ENCODE assay signal across 12 cellular contexts in the genomic region with DNA sequence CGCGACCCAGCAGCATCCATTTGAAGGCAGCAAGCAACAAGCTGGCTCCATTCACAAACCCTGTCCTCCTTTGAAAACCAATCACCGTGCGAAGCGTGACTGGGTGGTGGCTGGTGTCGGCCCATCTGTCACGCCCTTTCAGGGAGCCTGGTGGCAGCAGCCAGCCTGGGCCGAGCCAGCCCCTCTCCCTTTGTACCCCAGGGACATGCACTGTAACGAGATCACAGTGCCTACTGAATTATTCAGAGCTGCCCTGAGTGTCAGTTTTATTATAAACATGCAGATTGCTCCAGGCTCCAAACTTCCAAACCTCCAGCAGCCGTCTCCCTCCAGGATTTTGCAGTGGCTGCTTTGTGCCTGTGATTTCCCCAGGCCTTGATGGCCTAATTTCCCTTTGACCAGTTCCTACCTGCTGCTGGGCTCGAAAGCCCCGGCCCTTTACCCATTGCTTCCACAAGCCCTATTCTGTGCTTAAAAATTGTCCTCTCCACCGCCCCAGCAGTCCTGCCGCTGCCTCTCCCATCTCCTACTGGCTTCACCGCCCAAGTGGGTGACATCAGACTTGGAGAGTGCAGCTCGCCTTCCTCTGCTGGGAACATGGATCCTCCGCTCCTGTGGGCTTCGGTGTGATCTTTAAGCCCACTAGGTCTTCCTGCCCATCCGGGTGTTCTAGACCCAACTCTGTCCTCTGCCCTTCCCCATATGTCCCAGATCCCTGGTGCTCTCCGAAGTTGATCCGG.
DNase-seq lines count a peak whose midpoint lies in the region; TF ChIP-seq lines count a peak whose summit lies in the region.
"Had no signal": no experiment of that assay in that cellular context is flagged by ENCODE, and none has a peak within 500 bp of the region (broad histone marks: within the 10 kb centered on the region; RNA-seq: fewer than 3 reads in every experiment).

No MANE protein-coding gene starts in this region.

- H3K27ac ChIP-seq in angular gyrus (ENCODE audit: low read depth, low read length), result peak overlapping the region; percentile 46
- peak overlapping the region; percentile 66 for H3K27ac ChIP-seq in layer of hippocampus (ENCODE audit: low read depth, low read length)
- peak overlapping the region; percentile 57 for H3K27ac ChIP-seq in subcutaneous abdominal adipose tissue (ENCODE audit: low read depth, low read length)
- H3K27ac ChIP-seq: foreskin keratinocyte, thyroid gland had no signal

- POLR2A ChIA-PET in HEK293T (lab: Yijun Ruan, JAX), result interaction anchor here (1.0 to 1.4 kb wide), 2 partner anchors 23 to 28 kb away, joined by 3 read pairs; no protein-coding TSS in a partner anchor

- no peak overlapping the region for H3K4me3 Mint-ChIP-seq in T-helper 2 cell treated with Interferon-gamma antibody and Interleukin-4, amounts not matched to agents 5 μg/mL and 100 μg/mL, for 36 hours
- H3K4me3 Mint-ChIP-seq: activated T-helper 1 cell treated with anti-CD3 and anti-CD28 coated beads, Interleukin-12 subunit alpha, Interleukin-12 subunit beta, Interleukin-2, Interleukin-4 antibody, amounts not matched to agents 30 ng/mL and 10 ng/mL and 1 ng/mL, durations not matched to agents 14 hours and 24 hours and 36 hours had no signal

- H3K27me3 ChIP-seq in layer of hippocampus (ENCODE audit: control insufficient read depth, insufficient read depth, low read length), result no peaks in the 10 kb centered on the region
- H3K27me3 ChIP-seq in subcutaneous abdominal adipose tissue (ENCODE audit: control insufficient read depth in 5 of 5, insufficient read depth in 4 of 5, low read length in 5 of 5), result no peaks in the 10 kb centered on the region
- H3K27me3 ChIP-seq: foreskin keratinocyte, thyroid gland had no signal

- H3K9me3 ChIP-seq in subcutaneous abdominal adipose tissue (ENCODE audit: control insufficient read depth in 5 of 5, low read length in 5 of 5), result no peaks in the 10 kb centered on the region
- H3K9me3 ChIP-seq: thyroid gland had no signal

- DNase-seq in HEK293T (ENCODE audit: extremely low spot score) (no peak), kidney glomerular epithelial cell (lab: John Stamatoyannopoulos, UW) (no peak), T-helper 9 cell (no peak), T-helper 1 cell (no peak)
- DNase-seq in T-helper 2 cell treated with Interferon-gamma antibody and Interleukin-4, amounts not matched to agents 5 μg/mL and 100 μg/mL, for 36 hours (ENCODE audit: low spot score), result no peak
- DNase-seq: foreskin keratinocyte, thyroid gland had no signal

- CTCF ChIA-PET in HEK293T (lab: Yijun Ruan, JAX), result interaction anchor here (0.6 kb wide), 2 partner anchors 36 to 437 kb away, joined by 3 to 5 read pairs; no protein-coding TSS in a partner anchor

- H3K9me3 Mint-ChIP-seq in T-helper 2 cell treated with Interferon-gamma antibody and Interleukin-4, amounts not matched to agents 5 μg/mL and 100 μg/mL, for 36 hours, result no peaks in the 10 kb centered on the region
- H3K9me3 Mint-ChIP-seq: activated T-helper 1 cell treated with anti-CD3 and anti-CD28 coated beads, Interleukin-12 subunit alpha, Interleukin-12 subunit beta, Interleukin-2, Interleukin-4 antibody, amounts not matched to agents 30 ng/mL and 10 ng/mL and 1 ng/mL, durations not matched to agents 14 hours and 24 hours and 36 hours had no signal

- H3K4me1 ChIP-seq in subcutaneous abdominal adipose tissue (ENCODE audit: control insufficient read depth in 5 of 5, insufficient read depth in 5 of 5, low read length in 5 of 5), result peaks cover 11 to 38% (median 32%) of the 10 kb centered on the region in 5 donors

- H3K36me3 Mint-ChIP-seq in T-helper 2 cell treated with Interferon-gamma antibody and Interleukin-4, amounts not matched to agents 5 μg/mL and 100 μg/mL, for 36 hours (ENCODE audit: low read depth), result no peaks in the 10 kb centered on the region

- no peaks in the 10 kb centered on the region for H3K36me3 ChIP-seq in subcutaneous abdominal adipose tissue (ENCODE audit: control insufficient read depth in 5 of 5, insufficient read depth in 5 of 5, low read length in 5 of 5)
- H3K36me3 ChIP-seq: thyroid gland had no signal

- H3K9ac ChIP-seq in subcutaneous abdominal adipose tissue (ENCODE audit: low read length in 5 of 5), result peak overlapping the region in 2 of 5 donors; percentile 22 to 26

- no peak overlapping the region for H3K27ac Mint-ChIP-seq in T-helper 2 cell treated with Interferon-gamma antibody and Interleukin-4, amounts not matched to agents 5 μg/mL and 100 μg/mL, for 36 hours
- H3K27ac Mint-ChIP-seq: activated T-helper 1 cell treated with anti-CD3 and anti-CD28 coated beads, Interleukin-12 subunit alpha, Interleukin-12 subunit beta, Interleukin-2, Interleukin-4 antibody, amounts not matched to agents 30 ng/mL and 10 ng/mL and 1 ng/mL, durations not matched to agents 14 hours and 24 hours and 36 hours had no signal

- H3K27me3 Mint-ChIP-seq in T-helper 2 cell treated with Interferon-gamma antibody and Interleukin-4, amounts not matched to agents 5 μg/mL and 100 μg/mL, for 36 hours (ENCODE audit: low read depth), result peaks cover 17% of the 10 kb centered on the region

- H3K4me1 Mint-ChIP-seq in T-helper 2 cell treated with Interferon-gamma antibody and Interleukin-4, amounts not matched to agents 5 μg/mL and 100 μg/mL, for 36 hours (ENCODE audit: low read depth), result peaks cover 7% of the 10 kb centered on the region

- H3K4me3 ChIP-seq in subcutaneous abdominal adipose tissue (ENCODE audit: low read depth in 1 of 5, low read length in 5 of 5), result peak overlapping the region in 4 of 5 donors; percentile 6 to 55 (median 22)
- H3K4me3 ChIP-seq: K562, thyroid gland had no signal

TF ChIP-seq in HEK293T, 16 proteins besides CTCF, POLR2A, EP300 and RAD21:
- TF ChIP-seq, protein P1, sequence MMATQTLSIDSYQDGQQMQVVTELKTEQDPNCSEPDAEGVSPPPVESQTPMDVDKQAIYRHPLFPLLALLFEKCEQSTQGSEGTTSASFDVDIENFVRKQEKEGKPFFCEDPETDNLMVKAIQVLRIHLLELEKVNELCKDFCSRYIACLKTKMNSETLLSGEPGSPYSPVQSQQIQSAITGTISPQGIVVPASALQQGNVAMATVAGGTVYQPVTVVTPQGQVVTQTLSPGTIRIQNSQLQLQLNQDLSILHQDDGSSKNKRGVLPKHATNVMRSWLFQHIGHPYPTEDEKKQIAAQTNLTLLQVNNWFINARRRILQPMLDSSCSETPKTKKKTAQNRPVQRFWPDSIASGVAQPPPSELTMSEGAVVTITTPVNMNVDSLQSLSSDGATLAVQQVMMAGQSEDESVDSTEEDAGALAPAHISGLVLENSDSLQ (IDR thresholded peaks at IDR 0.05), result peak; percentile 57
- TF ChIP-seq ZNF384 (IDR thresholded peaks at IDR 0.05), result no peak
